In genomic region chr5:116739648-116740047, GRCh38 we compare ENCODE assay signal across 1 cellular context.
TF ChIP-seq lines count a peak whose summit lies in the region.

No MANE protein-coding gene starts in this region.

TF ChIP-seq in HepG2, 621 proteins besides CTCF, POLR2A, EP300 and RAD21 (continued from another document):
- TF ChIP-seq ZNF260 (CRISPR knock-in tag; IDR thresholded peaks at IDR 0.05; ENCODE audit: borderline replicate concordance, low read depth) (no peak), ZNF343 (CRISPR knock-in tag; IDR thresholded peaks at IDR 0.05) (no peak), LBX2 (CRISPR knock-in tag; IDR thresholded peaks at IDR 0.05; ENCODE audit: borderline replicate concordance) (no peak), FOSL2 (CRISPR knock-in tag; IDR thresholded peaks at IDR 0.05) (no peak)
